ENCODE assay signal across 16 cellular contexts in the genomic region with DNA sequence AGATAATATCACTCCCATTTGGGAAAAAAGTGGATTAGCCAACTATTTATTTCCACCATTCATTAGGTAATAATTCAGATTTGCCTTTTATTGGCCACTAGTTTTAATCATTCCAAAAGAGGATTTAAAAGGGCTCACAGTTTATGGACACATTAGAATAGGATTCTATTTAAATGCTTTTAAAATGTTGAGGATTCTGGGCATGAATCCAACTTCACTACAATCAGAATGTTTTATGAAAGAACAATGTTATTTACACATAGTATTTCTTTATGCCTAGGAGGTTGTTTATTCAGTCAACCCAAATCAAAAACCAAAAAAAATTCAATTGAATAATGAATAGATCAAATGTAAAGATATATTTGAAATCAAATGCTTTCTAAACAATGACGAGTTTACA.
A peak's percentile ranks its signal among the peaks of the same experiment; 100 is the strongest.
DNase-seq lines count a peak whose midpoint lies in the region; ATAC-seq, FAIRE-seq and TF ChIP-seq lines count a peak whose summit lies in the region.
"Had no signal": no experiment of that assay in that cellular context is flagged by ENCODE, and none has a peak within 500 bp of the region (broad histone marks: within the 10 kb centered on the region; RNA-seq: fewer than 3 reads in every experiment).

No MANE protein-coding gene starts in this region.

- no peak overlapping the region for H3K9ac ChIP-seq in HepG2 (ENCODE audit: insufficient read depth, low read depth, low read length)

- H3K36me3 ChIP-seq in HepG2 (replicated peaks in 1 of 2; ENCODE audit: control insufficient read depth in 1 of 2, insufficient read depth in 2 of 2, low read length in 2 of 2): no peaks in the 10 kb centered on the region
- H3K36me3 ChIP-seq: ascending aorta, thoracic aorta had no signal

- FAIRE-seq in G401.6 (lab: Jason Lieb, UNC) (peak; percentile 17), HepG2 (lab: Jason Lieb, UNC) (no peak)

- H3K79me2 ChIP-seq in HepG2 (ENCODE audit: insufficient read depth, low read length): no peaks in the 10 kb centered on the region

- in situ Hi-C loops in HepG2 (cut with HindIII; ENCODE audit: extremely low pct_ligation_motif_present, low pct_unique_long_range_greater_than_20kb): loop anchor here (5.0 to 25.0 kb wide), 4 partner anchors 453 to 937 kb away; no protein-coding TSS in a partner anchor

- H3K27me3 ChIP-seq in HepG2 (ENCODE audit: control insufficient read depth in 1 of 2, insufficient read depth in 2 of 2, low read length in 2 of 2): no peaks in the 10 kb centered on the region
- H3K27me3 ChIP-seq: ascending aorta, SJSA1 had no signal

- peak overlapping the region; percentile 76 for H3K27ac ChIP-seq in 22Rv1
- no peak overlapping the region for H3K27ac ChIP-seq in HepG2 (ENCODE audit: extremely low read length, insufficient read depth, low read length)
- H3K27ac ChIP-seq: ascending aorta, SJSA1, thoracic aorta had no signal

- CTCF ChIA-PET in HepG2 (lab: Yijun Ruan, JAX; ENCODE audit: low intra/inter-chr PET ratio, low total read pairs): interaction anchor here (1.5 to 3.0 kb wide), 5 partner anchors 453 to 889 kb away, joined by 4 to 29 read pairs (median 8); no protein-coding TSS in a partner anchor

- H3K4me2 ChIP-seq in HepG2 (ENCODE audit: low read depth, low read length): no peak overlapping the region

- WGBS in HepG2 (ENCODE audit: low lambda C conversion rate): 20% methylated on average over 1 of the region's 1 CpG

- intact Hi-C loops in HepG2 (cut with micrococcal nuclease; ENCODE audit: unreplicated experiment): loop anchor here (1.0 kb wide), 6 partner anchors 454 to 888 kb away; no protein-coding TSS in a partner anchor

- H3K4me3 ChIP-seq in fibroblast of villous mesenchyme (ENCODE audit: low read depth, low read length) (no peak overlapping the region), HepG2 (replicated peaks in 1 of 3; ENCODE audit: insufficient read depth in 1 of 3, low read depth in 2 of 3, low read length in 3 of 3) (no peak overlapping the region)
- H3K4me3 ChIP-seq: ascending aorta, SJSA1, thoracic aorta had no signal

- H3K9me3 ChIP-seq in HepG2 (ENCODE audit: low read length): no peaks in the 10 kb centered on the region
- H3K9me3 ChIP-seq: ascending aorta, SJSA1, thoracic aorta had no signal

- ATAC-seq in SK-N-SH treated with all-trans-retinoic acid at 6 μM for 48 hours: no peak
- no peak for ATAC-seq in HepG2

- H4K20me1 ChIP-seq in HepG2 (ENCODE audit: insufficient read depth, low read length): no peaks in the 10 kb centered on the region

- POLR2A ChIA-PET in HepG2 (lab: Yijun Ruan, JAX): no interaction called here

- no peak overlapping the region for H2AFZ ChIP-seq in HepG2 (ENCODE audit: low read length)

- DNase-seq in fibroblast of villous mesenchyme (ENCODE audit: low read depth) (peak; percentile 37), T-helper 2 cell (no peak), NCI-H1092 treated with DMSO at 0.1 percent for 48 hours (lab: John Stamatoyannopoulos, UW) (no peak), NCI-H2171 (lab: John Stamatoyannopoulos, UW) (no peak), HepG2 (ENCODE audit: low spot score) (no peak)
- DNase-seq: CD8-positive, alpha-beta T cell; kidney; NCI-H1417 treated with DMSO at 0.1 percent for 48 hours; NCI-H2107; NCI-H524 treated with DMSO at 0.1 percent for 48 hours had no signal

- no peak for TF ChIP-seq POLR2A in HepG2 (IDR thresholded peaks at IDR 0.05; ENCODE audit: insufficient read depth in 1 of 2, low read depth in 2 of 2, low read length in 2 of 2)

- H3K4me1 ChIP-seq in HepG2 (ENCODE audit: insufficient read depth, low read length): no peaks in the 10 kb centered on the region

- no peak for TF ChIP-seq RAD21 in HepG2 (CRISPR knock-in tag; IDR thresholded peaks at IDR 0.05)

- BruUV-seq in HepG2 (replicated peaks; lab: Mats Ljungman, UMichigan): no TSS peak

- TF ChIP-seq EP300 in HepG2 (IDR thresholded peaks at IDR 0.05; ENCODE audit: low read depth in 2 of 2, low read length in 2 of 2) (no peak), HepG2 (CRISPR knock-in tag; IDR thresholded peaks at IDR 0.05; ENCODE audit: borderline replicate concordance) (no peak)

- TF ChIP-seq CTCF in 22Rv1 (IDR thresholded peaks at IDR 0.05) (no peak), fibroblast of villous mesenchyme (IDR thresholded peaks at IDR 0.05; ENCODE audit: insufficient read depth, low read depth, low read length) (no peak), HepG2 (CRISPR knock-in tag; IDR thresholded peaks at IDR 0.05) (no peak)

TF ChIP-seq in SK-N-SH treated with all-trans-retinoic acid at 6 μM for 48 hours, 23 proteins besides CTCF, POLR2A, EP300 and RAD21:
- TF ChIP-seq ARNTL (CRISPR knock-in tag; IDR thresholded peaks at IDR 0.05; ENCODE audit: borderline replicate concordance, low read depth): no peak
- peak; percentile 71 for TF ChIP-seq ISL1 (CRISPR knock-in tag; IDR thresholded peaks at IDR 0.05)
- no peak for TF ChIP-seq GLIS3 (CRISPR knock-in tag; IDR thresholded peaks at IDR 0.05)

TF ChIP-seq in HepG2, 621 proteins besides CTCF, POLR2A, EP300 and RAD21:
- TF ChIP-seq SATB2 (CRISPR knock-in tag; IDR thresholded peaks at IDR 0.05) (no peak), TBP (CRISPR knock-in tag; IDR thresholded peaks at IDR 0.05) (no peak), SP4 (CRISPR knock-in tag; IDR thresholded peaks at IDR 0.05) (no peak), ZEB1 (IDR thresholded peaks at IDR 0.05; ENCODE audit: insufficient replicate concordance, low read depth) (no peak)
